In the genomic region with DNA sequence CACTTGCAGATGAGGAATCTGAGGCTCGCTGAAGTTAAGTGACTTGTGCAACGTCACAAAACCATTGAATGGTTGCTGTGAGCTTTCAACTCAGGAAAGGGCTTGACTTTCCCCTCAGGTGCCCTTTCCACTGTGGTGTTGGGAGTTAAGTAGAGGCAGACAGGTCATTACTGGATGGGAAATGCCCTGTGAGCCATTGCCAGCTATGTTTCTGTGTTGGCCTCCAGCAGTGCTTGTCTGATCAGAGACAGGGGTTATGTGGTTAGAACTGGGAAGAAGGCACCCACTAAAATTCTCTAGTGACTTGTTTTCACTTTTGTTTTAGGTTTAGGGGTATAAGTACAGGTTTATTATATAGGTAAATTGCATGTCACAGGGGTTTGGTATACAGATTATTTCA, we compare ENCODE assay signal across 11 cellular contexts.
DNase-seq lines count a peak whose midpoint lies in the region; ATAC-seq, FAIRE-seq and TF ChIP-seq lines count a peak whose summit lies in the region.
"Had no signal": no experiment of that assay in that cellular context is flagged by ENCODE, and none has a peak within 500 bp of the region (broad histone marks: within the 10 kb centered on the region; RNA-seq: fewer than 3 reads in every experiment).

No MANE protein-coding gene starts in this region.

- peak; percentile 70 for FAIRE-seq in GM19239 (lab: Jason Lieb, UNC)

- no peak overlapping the region for H3K23ac ChIP-seq in mesenchymal stem cell (ENCODE audit: low read length in 2 of 2)

- peak; percentile 33 for DNase-seq in GM19239 (ENCODE audit: insufficient read length, low spot score)
- DNase-seq in mesenchymal stem cell: no peak
- DNase-seq in stimulated activated CD4-positive, alpha-beta T cell treated with anti-CD3 and anti-CD28 coated beads, Interleukin-15, amount 100 ng/mL, for 24 hours: no peak
- DNase-seq in sigmoid colon: no peak
- DNase-seq in NCI-H748 (lab: John Stamatoyannopoulos, UW; ENCODE audit: unreplicated experiment): no peak
- no peak for DNase-seq in gastrocnemius medialis
- DNase-seq: stomach, T-helper 1 cell had no signal

- H3K79me1 ChIP-seq in mesenchymal stem cell (replicated peaks; ENCODE audit: low read length, poor library complexity, severe bottlenecking): no peaks in the 10 kb centered on the region

- no peak overlapping the region for H3K14ac ChIP-seq in mesenchymal stem cell (ENCODE audit: low read length in 2 of 2)

- H3K4me3 ChIP-seq in mesenchymal stem cell (ENCODE audit: insufficient read depth in 1 of 2, low read depth in 1 of 2, low read length in 2 of 2) (peak overlapping the region in 1 of 2 experiments; percentile 28), sigmoid colon (no peak overlapping the region), gastrocnemius medialis (no peak overlapping the region)
- H3K4me3 ChIP-seq: ascending aorta, stomach had no signal

- TF ChIP-seq POLR2A in sigmoid colon (IDR thresholded peaks at IDR 0.05) (no peak), gastrocnemius medialis (IDR thresholded peaks at IDR 0.05) (no peak)

- no peaks in the 10 kb centered on the region for H3K36me3 ChIP-seq in mesenchymal stem cell (ENCODE audit: control insufficient read depth in 1 of 2, insufficient read depth in 2 of 2, low read depth in 1 of 2, low read length in 2 of 2)
- H3K36me3 ChIP-seq in sigmoid colon: no peaks in the 10 kb centered on the region
- no peaks in the 10 kb centered on the region for H3K36me3 ChIP-seq in gastrocnemius medialis
- H3K36me3 ChIP-seq: ascending aorta, stomach had no signal

- H3K4me1 ChIP-seq in mesenchymal stem cell (ENCODE audit: control insufficient read depth, insufficient read depth, low read depth, low read length): peaks cover 6% of the 10 kb centered on the region
- no peaks in the 10 kb centered on the region for H3K4me1 ChIP-seq in sigmoid colon
- H3K4me1 ChIP-seq in gastrocnemius medialis: no peaks in the 10 kb centered on the region
- H3K4me1 ChIP-seq: ascending aorta had no signal

- no peak overlapping the region for H3K4ac ChIP-seq in mesenchymal stem cell (ENCODE audit: low read depth in 1 of 2, low read length in 2 of 2)

- no peak overlapping the region for H2BK15ac ChIP-seq in mesenchymal stem cell (ENCODE audit: low read depth, poor library complexity, severe bottlenecking)

- no peak overlapping the region for H3K18ac ChIP-seq in mesenchymal stem cell (ENCODE audit: low read depth in 1 of 2, low read length in 2 of 2)

- no peak for TF ChIP-seq EP300 in sigmoid colon (IDR thresholded peaks at IDR 0.05)

- no peak overlapping the region for H2AFZ ChIP-seq in mesenchymal stem cell (ENCODE audit: low read depth, low read length)

- TF ChIP-seq CTCF in sigmoid colon (IDR thresholded peaks at IDR 0.05) (no peak), gastrocnemius medialis (IDR thresholded peaks at IDR 0.05 in 4 of 5, conservative IDR thresholded peaks at IDR 0.05 in 1 of 5) (no peak)

- no peak overlapping the region for H2BK120ac ChIP-seq in mesenchymal stem cell (ENCODE audit: low read depth, low read length)

- no peak overlapping the region for H3K27ac ChIP-seq in mesenchymal stem cell (ENCODE audit: low read length, poor library complexity, severe bottlenecking)
- H3K27ac ChIP-seq in sigmoid colon: no peak overlapping the region
- no peak overlapping the region for H3K27ac ChIP-seq in gastrocnemius medialis
- H3K27ac ChIP-seq: ascending aorta had no signal

- ATAC-seq in HG02588 (IDR thresholded peaks at IDR 0.05; ENCODE audit: unreplicated experiment): peak; percentile 64
- peak; percentile 33 for ATAC-seq in HG03558 (IDR thresholded peaks at IDR 0.05; ENCODE audit: extremely low read depth, unreplicated experiment)
- ATAC-seq in gastrocnemius medialis: no peak

- in situ Hi-C loops in gastrocnemius medialis (cut with MboI; ENCODE audit: low sequenced_read_pairs in 4 of 4): no loop called here

- no peak overlapping the region for H4K91ac ChIP-seq in mesenchymal stem cell (ENCODE audit: low read length)

- intact Hi-C loops in sigmoid colon (cut with DNase I) (no loop called here), gastrocnemius medialis (cut with DNase I; ENCODE audit: low total_unique reads) (no loop called here)

- peak overlapping the region; percentile 19 for H3K9ac ChIP-seq in mesenchymal stem cell (ENCODE audit: low read length)

- H2BK12ac ChIP-seq in mesenchymal stem cell (ENCODE audit: low read length in 2 of 2): no peak overlapping the region

- H4K8ac ChIP-seq in mesenchymal stem cell (ENCODE audit: low read length): no peak overlapping the region

- peaks cover 3 to 12% of the 10 kb centered on the region in 2 experiments for H3K27me3 ChIP-seq in mesenchymal stem cell (ENCODE audit: control insufficient read depth in 1 of 2, insufficient read depth in 1 of 2, low read length in 2 of 2)
- no peaks in the 10 kb centered on the region for H3K27me3 ChIP-seq in sigmoid colon
- no peaks in the 10 kb centered on the region for H3K27me3 ChIP-seq in gastrocnemius medialis
- H3K27me3 ChIP-seq: ascending aorta, stomach had no signal

- WGBS in mesenchymal stem cell: 80% methylated on average over 2 of the region's 2 CpGs
- WGBS in sigmoid colon, 2 donors: 88 to 91% methylated on average over 2 of the region's 2 CpGs

- no peak overlapping the region for H2AK5ac ChIP-seq in mesenchymal stem cell (ENCODE audit: low read length, severe bottlenecking)

- H2BK5ac ChIP-seq in mesenchymal stem cell (ENCODE audit: low read depth, low read length, poor library complexity, severe bottlenecking): no peak overlapping the region

- H3K4me2 ChIP-seq in mesenchymal stem cell (ENCODE audit: low read length, poor library complexity, severe bottlenecking): no peak overlapping the region

- peaks cover 10% of the 10 kb centered on the region for H3K9me3 ChIP-seq in mesenchymal stem cell (ENCODE audit: control insufficient read depth, low read length)
- H3K9me3 ChIP-seq in sigmoid colon: peaks cover 0 to 4% (median 0%) of the 10 kb centered on the region in 4 donors
- H3K9me3 ChIP-seq in gastrocnemius medialis: no peaks in the 10 kb centered on the region

Comparison
In these comparisons a context has a peak if more than half of its experiments do, and no peak if none do; other contexts are left out.
1. ATAC-seq: peak in HG02588 (single experiment) and HG03558 (single experiment); none in gastrocnemius medialis (0 of 2).